ENCODE assay signal across 8 cellular contexts in genomic region chr3:44761347-44762169, GRCh38. TPM values are rescaled to one million over a fixed set of nuclear protein-coding genes. Genes with fewer than 3 reads are reported as not detected.
DNase-seq lines count a peak whose midpoint lies in the region; ATAC-seq lines count a peak whose summit lies in the region.

Gene KIAA1143, minus strand, starts transcription at chr3:44761619. Its CDS starts 17 bp downstream, at chr3:44761602.
Gene KIF15, plus strand, starts transcription at chr3:44761794. Its CDS starts 72 bp downstream, at chr3:44761866.

- H3K27me3 Mint-ChIP-seq in activated CD4-positive, alpha-beta T cell treated with anti-CD3 and anti-CD28 coated beads for 36 hours, result no peaks in the 10 kb centered on the region

- POLR2A ChIA-PET in activated CD4-positive, alpha-beta T cell treated with anti-CD3 and anti-CD28 coated beads for 36 hours (lab: Charles Lee), result interaction anchor here (0.5 to 1.2 kb wide), 4 partner anchors 32 to 296 kb away, joined by 3 to 7 read pairs (median 6); partner anchors contain the start of genes ZDHHC3 and ZNF501

- DNase-seq in Ammon's horn (ENCODE audit: low spot score) (peak; percentile 98), GM19238 (ENCODE audit: insufficient read length, low spot score) (peak; percentile 65), NCI-H510A treated with DMSO at 0.1 percent for 48 hours (lab: John Stamatoyannopoulos, UW) (peak; percentile 78), kidney tubule cell (ENCODE audit: low spot score) (peak; percentile 96)
- DNase-seq in activated CD4-positive, alpha-beta T cell treated with anti-CD3 and anti-CD28 coated beads for 36 hours, result peak; percentile 99
- DNase-seq in stimulated activated CD4-positive, alpha-beta T cell treated with anti-CD3 and anti-CD28 coated beads, Interleukin-1b, Interleukin-23, amount 100 ng/mL, for 24 hours (ENCODE audit: low read depth in 4 of 4, low spot score in 1 of 4), result peak; percentile 97 to 99 (median 98)

- H3K27ac Mint-ChIP-seq in activated CD4-positive, alpha-beta T cell treated with anti-CD3 and anti-CD28 coated beads for 36 hours, result peak within 1 kb of the TSS; percentile 89

- CTCF ChIA-PET in activated CD4-positive, alpha-beta T cell treated with anti-CD3 and anti-CD28 coated beads for 36 hours (lab: Charles Lee), result interaction anchor here (0.6 to 1.6 kb wide), 3 partner anchors 31 to 229 kb away, joined by 3 to 5 read pairs (median 4); no protein-coding TSS in a partner anchor

- H3K4me1 Mint-ChIP-seq in activated CD4-positive, alpha-beta T cell treated with anti-CD3 and anti-CD28 coated beads for 36 hours, result peaks cover 24% of the 10 kb centered on the region

- H3K36me3 Mint-ChIP-seq in activated CD4-positive, alpha-beta T cell treated with anti-CD3 and anti-CD28 coated beads for 36 hours (ENCODE audit: low read depth), result peaks cover 64% of the 10 kb centered on the region

- intact Hi-C loops in activated CD4-positive, alpha-beta T cell treated with anti-CD3 and anti-CD28 coated beads for 36 hours (cut with DNase I, micrococcal nuclease), result loop anchor here (1.0 to 5.0 kb wide), 10 partner anchors 32 to 1069 kb away; partner anchors contain the start of genes EXOSC7 (in 2 of the 2), TMEM42 (in 2 of the 2), ZDHHC3 (in 2 of the 2) and ZNF501 (in 2 of the 2)

- H3K27ac ChIP-seq in cingulate gyrus (ENCODE audit: low read depth, low read length), result peak within 1 kb of the TSS; percentile 15

- ATAC-seq in HG03442 (IDR thresholded peaks at IDR 0.05; ENCODE audit: unreplicated experiment), result peak; percentile 87
- ATAC-seq in activated CD4-positive, alpha-beta T cell treated with anti-CD3 and anti-CD28 coated beads for 36 hours, result peak; percentile 94

- H3K9me3 Mint-ChIP-seq in activated CD4-positive, alpha-beta T cell treated with anti-CD3 and anti-CD28 coated beads for 36 hours (ENCODE audit: low read depth), result peaks cover 22% of the 10 kb centered on the region

- peak within 1 kb of the TSS; percentile 88 for H3K4me3 Mint-ChIP-seq in activated CD4-positive, alpha-beta T cell treated with anti-CD3 and anti-CD28 coated beads for 36 hours

RNA-seq across cellular contexts. Expression of gene KIAA1143, which starts in this region (rescaled TPM):
- 10 to 100 TPM; 40.2 to 74.1 TPM for total RNA-seq in activated CD4-positive, alpha-beta T cell treated with anti-CD3 and anti-CD28 coated beads for 36 hours

RNA-seq across cellular contexts. Expression of gene KIF15, which starts in this region (rescaled TPM):
- 10 to 100 TPM; 40.1 to 51.7 TPM for total RNA-seq in activated CD4-positive, alpha-beta T cell treated with anti-CD3 and anti-CD28 coated beads for 36 hours

Comparison
In these comparisons a context has a peak if more than half of its experiments do, and no peak if none do; other contexts are left out.
1. Peak in every context shown above with its lines: DNase-seq, ATAC-seq and H3K27ac ChIP-seq.